8 cellular contexts compared by ENCODE assay signal in genomic region chr2:61536723-61537581, GRCh38. TPM values are rescaled to one million over a fixed set of nuclear protein-coding genes. Genes with fewer than 3 reads are reported as not detected.
A peak's percentile ranks its signal among the peaks of the same experiment; 100 is the strongest.
DNase-seq lines count a peak whose midpoint lies in the region; ATAC-seq and TF ChIP-seq lines count a peak whose summit lies in the region.

No MANE protein-coding gene starts in this region.

- no peaks in the 10 kb centered on the region for H3K36me3 ChIP-seq in upper lobe of right lung

- peaks cover 18% of the 10 kb centered on the region for H3K4me1 ChIP-seq in upper lobe of right lung

- H3K27ac ChIP-seq in upper lobe of right lung = peak overlapping the region; percentile 97

- no peaks in the 10 kb centered on the region for H3K9me3 ChIP-seq in upper lobe of right lung

- H3K4me3 ChIP-seq in upper lobe of right lung = peak overlapping the region; percentile 83

- intact Hi-C loops in left cardiac atrium (cut with DNase I) (loop anchor here (2.0 to 5.0 kb wide), 4 partner anchors 65 to 228 kb away; partner anchors contain the start of gene USP34 (in 1 of the 2)), posterior vena cava (cut with DNase I) (loop anchor here in 1 of 2 donors (10.0 kb wide), 1 partner anchor 228 kb away; no protein-coding TSS in a partner anchor), upper lobe of right lung (cut with DNase I) (no loop called here)

- H3K27me3 ChIP-seq in upper lobe of right lung = no peaks in the 10 kb centered on the region

- DNase-seq in GM10266 (ENCODE audit: extremely low spot score) = peak; percentile 82
- peak; percentile 59 for DNase-seq in NCI-H1048 (lab: John Stamatoyannopoulos, UW)
- DNase-seq in T follicular helper cell (ENCODE audit: low read depth) = peak; percentile 82
- DNase-seq in amniotic epithelial cell (ENCODE audit: low read depth) = peak; percentile 91
- peak; percentile 90 for DNase-seq in left cardiac atrium
- peak; percentile 93 for DNase-seq in posterior vena cava (ENCODE audit: low spot score)
- peak; percentile 90 for DNase-seq in upper lobe of right lung

- no peak for TF ChIP-seq CTCF in GM10266 (IDR thresholded peaks at IDR 0.05; ENCODE audit: control insufficient read depth, insufficient read depth, low read depth, missing control alignments)
- no peak for TF ChIP-seq CTCF in upper lobe of right lung (IDR thresholded peaks at IDR 0.05)

- ATAC-seq in HG02571 (IDR thresholded peaks at IDR 0.05; ENCODE audit: unreplicated experiment) (peak; percentile 50), left cardiac atrium (peak; percentile 56 to 75), upper lobe of right lung (peak; percentile 71)

RNA-seq across cellular contexts. Expression of gene XPO1, which starts 1.2 kb away (rescaled TPM):
- total RNA-seq in left cardiac atrium (10 to 100 TPM; 70.9 to 75.2 TPM), posterior vena cava (100 to 1,000 TPM in 1 of 2 donors, 10 to 100 TPM in 1; 78.4 to 136 TPM), upper lobe of right lung (98.9 TPM)

Comparison
In these comparisons a context has a peak if more than half of its experiments do, and no peak if none do; other contexts are left out.
1. Peak in every context shown above with its lines: DNase-seq, ATAC-seq, H3K4me3 ChIP-seq and H3K27ac ChIP-seq.